ENCODE assay signal across 8 cellular contexts in genomic region chr17:67491009-67491677, GRCh38.
DNase-seq lines count a peak whose midpoint lies in the region; ATAC-seq and TF ChIP-seq lines count a peak whose summit lies in the region.

No MANE protein-coding gene starts in this region.

- H3K4me2 ChIP-seq in parathyroid adenoma (ENCODE audit: low read length), result peak overlapping the region; percentile 63

- peak overlapping the region; percentile 58 for H3K4me3 Mint-ChIP-seq in stimulated activated naive CD8-positive, alpha-beta T cell treated with anti-CD3 and anti-CD28 coated beads, Interleukin-15, Interleukin-2, amounts not matched to agents 100 ng/mL and 50 ng/mL, for 24 hours
- H3K4me3 Mint-ChIP-seq in activated CD8-positive, alpha-beta T cell treated with anti-CD3 and anti-CD28 coated beads, Interleukin-2, amount 10 ng/mL, durations not matched to agents 7 days and 5 days, result no peak overlapping the region

- peak; percentile 4 for TF ChIP-seq CTCF in parathyroid adenoma (IDR thresholded peaks at IDR 0.05)

- DNase-seq in stimulated activated naive CD8-positive, alpha-beta T cell treated with anti-CD3 and anti-CD28 coated beads, Interleukin-15, Interleukin-2, amounts not matched to agents 100 U/mL and 50 U/mL, for 24 hours, result no peak
- DNase-seq in activated CD8-positive, alpha-beta T cell treated with anti-CD3 and anti-CD28 coated beads, Interleukin-2, amount 10 ng/mL, durations not matched to agents 7 days and 5 days, result no peak
- peak; percentile 94 for DNase-seq in Right ventricle myocardium superior

- peaks cover 11% of the 10 kb centered on the region for H3K9me3 Mint-ChIP-seq in stimulated activated naive CD8-positive, alpha-beta T cell treated with anti-CD3 and anti-CD28 coated beads, Interleukin-15, Interleukin-2, amounts not matched to agents 100 ng/mL and 50 ng/mL, for 24 hours
- no peaks in the 10 kb centered on the region for H3K9me3 Mint-ChIP-seq in activated CD8-positive, alpha-beta T cell treated with anti-CD3 and anti-CD28 coated beads, Interleukin-2, amount 10 ng/mL, durations not matched to agents 7 days and 5 days (ENCODE audit: insufficient read depth)

- no peak for ATAC-seq in stimulated activated naive CD8-positive, alpha-beta T cell treated with anti-CD3 and anti-CD28 coated beads, Interleukin-15, Interleukin-2, amounts not matched to agents 100 U/mL and 50 U/mL, for 24 hours
- ATAC-seq in activated CD8-positive, alpha-beta T cell treated with anti-CD3 and anti-CD28 coated beads, Interleukin-2, amount 10 ng/mL, durations not matched to agents 7 days and 5 days, result peak; percentile 10
- ATAC-seq in Right ventricle myocardium superior (ENCODE audit: poor library complexity) (peak; percentile 96), HG02981 (IDR thresholded peaks at IDR 0.05; ENCODE audit: unreplicated experiment) (no peak), GM19395 (IDR thresholded peaks at IDR 0.05; ENCODE audit: unreplicated experiment) (no peak), GM18867 (IDR thresholded peaks at IDR 0.05; ENCODE audit: unreplicated experiment) (no peak)

- no peak overlapping the region for H3K4me3 ChIP-seq in parathyroid adenoma (ENCODE audit: low read depth, low read length)

- POLR2A ChIA-PET in activated CD8-positive, alpha-beta T cell treated with anti-CD3 and anti-CD28 coated beads, Interleukin-2, amount 10 ng/mL, durations not matched to agents 7 days and 5 days (lab: Charles Lee), result interaction anchor here (1.3 kb wide), 1 partner anchor 113 kb away, joined by 5 read pairs; no protein-coding TSS in a partner anchor

- peak overlapping the region; percentile 67 for H2AFZ ChIP-seq in parathyroid adenoma

- H3K9me3 ChIP-seq in parathyroid adenoma (ENCODE audit: control insufficient read depth, low read length), result no peaks in the 10 kb centered on the region

- H3K79me2 ChIP-seq in parathyroid adenoma, result no peaks in the 10 kb centered on the region

- peaks cover 11% of the 10 kb centered on the region for H3K36me3 Mint-ChIP-seq in stimulated activated naive CD8-positive, alpha-beta T cell treated with anti-CD3 and anti-CD28 coated beads, Interleukin-15, Interleukin-2, amounts not matched to agents 100 ng/mL and 50 ng/mL, for 24 hours (ENCODE audit: low read depth)
- H3K36me3 Mint-ChIP-seq in activated CD8-positive, alpha-beta T cell treated with anti-CD3 and anti-CD28 coated beads, Interleukin-2, amount 10 ng/mL, durations not matched to agents 7 days and 5 days (ENCODE audit: low read depth), result peaks cover 29% of the 10 kb centered on the region

- H3K36me3 ChIP-seq in parathyroid adenoma (ENCODE audit: control insufficient read depth, insufficient read depth, low read length), result no peaks in the 10 kb centered on the region

- CTCF ChIA-PET in activated CD8-positive, alpha-beta T cell treated with anti-CD3 and anti-CD28 coated beads, Interleukin-2, amount 10 ng/mL, durations not matched to agents 7 days and 5 days (lab: Charles Lee), result interaction anchor here (1.0 to 1.6 kb wide), 2 partner anchors 16 to 41 kb away, joined by 3 to 9 read pairs; no protein-coding TSS in a partner anchor

- H3K4me1 ChIP-seq in parathyroid adenoma, result peaks cover 5% of the 10 kb centered on the region

- H3K27ac Mint-ChIP-seq in stimulated activated naive CD8-positive, alpha-beta T cell treated with anti-CD3 and anti-CD28 coated beads, Interleukin-15, Interleukin-2, amounts not matched to agents 100 ng/mL and 50 ng/mL, for 24 hours, result peak overlapping the region; percentile 55
- H3K27ac Mint-ChIP-seq in activated CD8-positive, alpha-beta T cell treated with anti-CD3 and anti-CD28 coated beads, Interleukin-2, amount 10 ng/mL, durations not matched to agents 7 days and 5 days, result no peak overlapping the region

- H3K27ac ChIP-seq in parathyroid adenoma, result peak overlapping the region; percentile 71

- no peaks in the 10 kb centered on the region for H3K27me3 Mint-ChIP-seq in stimulated activated naive CD8-positive, alpha-beta T cell treated with anti-CD3 and anti-CD28 coated beads, Interleukin-15, Interleukin-2, amounts not matched to agents 100 ng/mL and 50 ng/mL, for 24 hours
- no peaks in the 10 kb centered on the region for H3K27me3 Mint-ChIP-seq in activated CD8-positive, alpha-beta T cell treated with anti-CD3 and anti-CD28 coated beads, Interleukin-2, amount 10 ng/mL, durations not matched to agents 7 days and 5 days (ENCODE audit: low read depth)

- intact Hi-C loops in Right ventricle myocardium superior (cut with DNase I), result no loop called here

- peaks cover 87% of the 10 kb centered on the region for H3K4me1 Mint-ChIP-seq in stimulated activated naive CD8-positive, alpha-beta T cell treated with anti-CD3 and anti-CD28 coated beads, Interleukin-15, Interleukin-2, amounts not matched to agents 100 ng/mL and 50 ng/mL, for 24 hours (ENCODE audit: low read depth)
- H3K4me1 Mint-ChIP-seq in activated CD8-positive, alpha-beta T cell treated with anti-CD3 and anti-CD28 coated beads, Interleukin-2, amount 10 ng/mL, durations not matched to agents 7 days and 5 days (ENCODE audit: low read depth), result peaks cover 52% of the 10 kb centered on the region

- no peaks in the 10 kb centered on the region for H3K27me3 ChIP-seq in parathyroid adenoma (ENCODE audit: control insufficient read depth, insufficient read depth, low read length)

- no peak overlapping the region for H3K9ac ChIP-seq in parathyroid adenoma

Comparison
In these comparisons a context has a peak if more than half of its experiments do, and no peak if none do; other contexts are left out.
1. ATAC-seq: peak in activated CD8-positive, alpha-beta T cell treated with anti-CD3 and anti-CD28 coated beads, Interleukin-2, amount 10 ng/mL, durations not matched to agents 7 days and 5 days (single experiment) and Right ventricle myocardium superior (single experiment); none in stimulated activated naive CD8-positive, alpha-beta T cell treated with anti-CD3 and anti-CD28 coated beads, Interleukin-15, Interleukin-2, amounts not matched to agents 100 U/mL and 50 U/mL, for 24 hours (single experiment), HG02981 (single experiment), GM19395 (single experiment) and GM18867 (single experiment).